Comparison of ENCODE assay signal across 8 cellular contexts in the genomic region with DNA sequence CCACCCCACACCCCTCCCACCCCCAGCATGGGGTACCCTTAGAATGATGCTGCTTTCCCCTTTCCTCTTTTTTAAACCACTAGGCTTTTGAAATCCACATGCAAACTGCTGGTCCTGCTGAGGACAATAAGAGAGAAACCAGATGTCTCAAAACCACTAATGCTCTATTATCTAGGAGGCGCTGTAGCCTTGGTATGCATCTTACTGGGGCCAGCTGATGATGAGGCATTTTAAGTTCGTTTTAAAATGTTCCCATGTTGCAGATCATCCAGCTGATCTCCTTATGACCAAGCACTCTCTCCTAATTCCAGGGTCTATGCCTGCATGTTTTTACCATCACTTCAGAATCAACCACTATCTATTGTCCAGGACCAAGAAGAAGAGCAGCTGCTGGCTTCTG. TPM values are rescaled to one million over a fixed set of nuclear protein-coding genes. Genes with fewer than 3 reads are reported as not detected.
DNase-seq lines count a peak whose midpoint lies in the region; ATAC-seq and TF ChIP-seq lines count a peak whose summit lies in the region.

No MANE protein-coding gene starts in this region.

- TF ChIP-seq CTCF in left ventricle myocardium inferior (IDR thresholded peaks at IDR 0.05; ENCODE audit: borderline replicate concordance) (no peak), heart right ventricle (IDR thresholded peaks at IDR 0.05) (peak in 2 of 9 donors; percentile 9 to 12), PC-3 (conservative IDR thresholded peaks at IDR 0.05; ENCODE audit: low read depth, low read length) (0 out of 2 replicates have a peak, but pooled peaks have one; percentile 24), epithelial cell of proximal tubule (conservative IDR thresholded peaks at IDR 0.05; ENCODE audit: low read depth, low read length) (peak; percentile 39), type B pancreatic cell (conservative IDR thresholded peaks at IDR 0.05) (no peak), tibial artery (IDR thresholded peaks at IDR 0.05) (no peak)

- H3K9me3 ChIP-seq in left ventricle myocardium inferior (replicated peaks) = no peaks in the 10 kb centered on the region
- H3K9me3 ChIP-seq in heart right ventricle = no peaks in the 10 kb centered on the region
- no peaks in the 10 kb centered on the region for H3K9me3 ChIP-seq in PC-3 (ENCODE audit: low read length)
- no peaks in the 10 kb centered on the region for H3K9me3 ChIP-seq in tibial artery

- H3K79me2 ChIP-seq in PC-3 (ENCODE audit: low read length) = no peaks in the 10 kb centered on the region

- BruUV-seq in PC-3 (replicated peaks; lab: Mats Ljungman, UMichigan) = no TSS peak

- CTCF ChIA-PET in PC-3 (lab: Charles Lee) = no interaction called here

- H3K4me3 Mint-ChIP-seq in type B pancreatic cell = peak overlapping the region; percentile 81

- H3K27me3 Mint-ChIP-seq in type B pancreatic cell = peaks cover 5% of the 10 kb centered on the region

- H3K4me1 ChIP-seq in left ventricle myocardium inferior (peaks cover 29% of the 10 kb centered on the region), heart right ventricle (peaks cover 0 to 33% (median 14%) of the 10 kb centered on the region in 9 donors), PC-3 (ENCODE audit: insufficient read depth, low read length) (peaks cover 7% of the 10 kb centered on the region; the same call in 1 of the 2 replicates), tibial artery (peaks cover 0 to 18% (median 4%) of the 10 kb centered on the region in 4 donors)

- no peak overlapping the region for H2AFZ ChIP-seq in PC-3 (ENCODE audit: low read length)

- WGBS in heart right ventricle, 2 donors = 33 to 38% methylated on average over 2 of the region's 2 CpGs

- peak overlapping the region; percentile 85 for H3K4me3 ChIP-seq in left ventricle myocardium inferior
- peak overlapping the region in 1 of 10 donors; percentile 80 for H3K4me3 ChIP-seq in heart right ventricle
- no peak overlapping the region; the same call in 1 of the 2 replicates for H3K4me3 ChIP-seq in PC-3 (ENCODE audit: low read length)
- no peak overlapping the region for H3K4me3 ChIP-seq in epithelial cell of proximal tubule (ENCODE audit: low read depth, low read length)
- no peak overlapping the region for H3K4me3 ChIP-seq in tibial artery

- H3K9me2 ChIP-seq in PC-3 (replicated peaks; ENCODE audit: low read length) = no peaks in the 10 kb centered on the region

- DNase-seq in left ventricle myocardium inferior = no peak
- no peak for DNase-seq in heart right ventricle
- no peak for DNase-seq in PC-3
- DNase-seq in epithelial cell of proximal tubule (ENCODE audit: low read depth) = no peak
- DNase-seq in type B pancreatic cell (ENCODE audit: extremely low spot score, unreplicated experiment) = no peak
- no peak for DNase-seq in kidney glomerular epithelial cell (lab: John Stamatoyannopoulos, UW)
- DNase-seq in tibial artery = no peak

- H3K36me3 ChIP-seq in left ventricle myocardium inferior = no peaks in the 10 kb centered on the region
- H3K36me3 ChIP-seq in heart right ventricle = no peaks in the 10 kb centered on the region
- no peaks in the 10 kb centered on the region for H3K36me3 ChIP-seq in PC-3 (ENCODE audit: low read depth, low read length)
- H3K36me3 ChIP-seq in tibial artery = no peaks in the 10 kb centered on the region

- H3K4me1 Mint-ChIP-seq in type B pancreatic cell (ENCODE audit: unreplicated experiment) = peaks cover 14% of the 10 kb centered on the region

- peak overlapping the region; percentile 99; the same call in 1 of the 2 replicates for H3K4me2 ChIP-seq in PC-3 (ENCODE audit: low read length)

- H3F3A ChIP-seq in PC-3 (ENCODE audit: low read length, unreplicated experiment) = no peaks in the 10 kb centered on the region

- POLR2A ChIA-PET in PC-3 (lab: Charles Lee; ENCODE audit: unreplicated experiment) = no interaction called here

- no peaks in the 10 kb centered on the region for H3K36me3 Mint-ChIP-seq in type B pancreatic cell

- no peaks in the 10 kb centered on the region for H4K20me1 ChIP-seq in PC-3 (ENCODE audit: low read length)

- no peaks in the 10 kb centered on the region for H3K9me3 Mint-ChIP-seq in type B pancreatic cell

- intact Hi-C loops in left ventricle myocardium inferior (cut with micrococcal nuclease) (no loop called here), heart right ventricle (cut with DNase I) (no loop called here), PC-3 (cut with micrococcal nuclease) (no loop called here), tibial artery (cut with DNase I; ENCODE audit: low total_unique reads) (no loop called here)

- ATAC-seq in heart right ventricle = no peak
- no peak for ATAC-seq in PC-3
- ATAC-seq in HG02610 (IDR thresholded peaks at IDR 0.05; ENCODE audit: unreplicated experiment) = no peak

- no peaks in the 10 kb centered on the region for H3K27me3 ChIP-seq in left ventricle myocardium inferior (ENCODE audit: low read depth)
- peaks cover 0 to 6% (median 0%) of the 10 kb centered on the region in 7 donors for H3K27me3 ChIP-seq in heart right ventricle
- no peaks in the 10 kb centered on the region for H3K27me3 ChIP-seq in PC-3 (ENCODE audit: low read length)
- H3K27me3 ChIP-seq in tibial artery = no peaks in the 10 kb centered on the region

- H3K27ac Mint-ChIP-seq in type B pancreatic cell = no peak overlapping the region

- H3K27ac ChIP-seq in left ventricle myocardium inferior (replicated peaks) (no peak overlapping the region), heart right ventricle (no peak overlapping the region), PC-3 (ENCODE audit: low read length) (no peak overlapping the region), tibial artery (no peak overlapping the region)

- no peak overlapping the region for H3K9ac ChIP-seq in PC-3 (ENCODE audit: low read length)

RNA-seq across cellular contexts. Expression of a gene that starts 1.3 kb away (rescaled TPM):
- total RNA-seq in left ventricle myocardium inferior = not detected
- total RNA-seq in heart right ventricle = under 1 TPM in 1 of 10 donors, not detected in 9; 0.44 TPM
- polyA plus RNA-seq in heart right ventricle = under 1 TPM in 1 of 2 donors, not detected in 1; 0.15 TPM
- 0.40 TPM in 1 of 2 replicates, not detected in the other for total RNA-seq in PC-3 (2014; rRNA removed)
- 0.43 TPM in 1 of 2 replicates, not detected in the other for total RNA-seq in epithelial cell of proximal tubule
- total RNA-seq in type B pancreatic cell (ENCODE audit: low replicate concordance) = 0.40 and 3.7 TPM in 2 replicates

RNA-seq across cellular contexts. Expression of a gene that starts 20.0 kb away (rescaled TPM):
- total RNA-seq in left ventricle myocardium inferior = 349 TPM
- total RNA-seq in heart right ventricle = 100 to 1,000 TPM; 221 to 381 (median 266) TPM
- 100 to 1,000 TPM in 1 of 2 donors, 10 to 100 TPM in 1; 78.6 to 128 TPM for polyA plus RNA-seq in heart right ventricle
- total RNA-seq in PC-3 (2014; rRNA removed) = 2.8 and 5.3 TPM in 2 replicates
- 12.7 and 17.2 TPM in 2 replicates for total RNA-seq in epithelial cell of proximal tubule
- total RNA-seq in type B pancreatic cell (ENCODE audit: low replicate concordance) = 6.6 and 41.6 TPM in 2 replicates

Comparison
In these comparisons a context has a peak if more than half of its experiments do, and no peak if none do; other contexts are left out.
1. CTCF ChIP-seq: peak in PC-3 (single experiment) and epithelial cell of proximal tubule (single experiment); none in left ventricle myocardium inferior (single experiment), type B pancreatic cell (single experiment) and tibial artery (0 of 2).